ENCODE assay signal across 1 cellular context in genomic region chr6:2952557-2953095, GRCh38.
TF ChIP-seq lines count a peak whose summit lies in the region.

No MANE protein-coding gene starts in this region.

TF ChIP-seq in HepG2, 621 proteins besides CTCF, POLR2A, EP300 and RAD21 (continued from another document and continues in another):
- TF ChIP-seq ZBTB33 (CRISPR knock-in tag; IDR thresholded peaks at IDR 0.05) (peak; percentile 79), ZNF275 (CRISPR knock-in tag; IDR thresholded peaks at IDR 0.05; ENCODE audit: borderline replicate concordance) (no peak), FOXC1 (CRISPR knock-in tag; IDR thresholded peaks at IDR 0.05; ENCODE audit: borderline replicate concordance) (peak; percentile 93), IKZF5 (CRISPR knock-in tag; IDR thresholded peaks at IDR 0.05) (peak; percentile 70), ATAD3A (CRISPR knock-in tag; IDR thresholded peaks at IDR 0.05) (no peak), ELF3 (CRISPR knock-in tag; IDR thresholded peaks at IDR 0.05) (peak; percentile 37; the same call in 1 of the 2 replicates), TGIF2 (CRISPR knock-in tag; IDR thresholded peaks at IDR 0.05) (no peak; the same call in none of the 2 replicates), PPARG (CRISPR knock-in tag; conservative IDR thresholded peaks at IDR 0.05) (no peak), HOXA5 (CRISPR knock-in tag; IDR thresholded peaks at IDR 0.05) (peak; percentile 65; the same call in 1 of the 2 replicates), ZNF577 (CRISPR knock-in tag; IDR thresholded peaks at IDR 0.05; ENCODE audit: borderline replicate concordance, low read depth) (no peak), ZNF101 (CRISPR knock-in tag; IDR thresholded peaks at IDR 0.05; ENCODE audit: borderline replicate concordance, low read depth) (0 out of 2 replicates have a peak, but pooled peaks have one; percentile 33), FOXO4 (CRISPR knock-in tag; conservative IDR thresholded peaks at IDR 0.05) (no peak), ATM (IDR thresholded peaks at IDR 0.05; ENCODE audit: borderline replicate concordance) (no peak), SP5 (CRISPR knock-in tag; IDR thresholded peaks at IDR 0.05; ENCODE audit: borderline replicate concordance, low read depth) (peak; percentile 12; the same call in 1 of the 2 replicates), ZNF430 (CRISPR knock-in tag; IDR thresholded peaks at IDR 0.05) (no peak), SNAPC5 (CRISPR knock-in tag; IDR thresholded peaks at IDR 0.05; ENCODE audit: borderline replicate concordance) (no peak), ZNF597 (CRISPR knock-in tag; IDR thresholded peaks at IDR 0.05) (no peak), ZNF724P (CRISPR knock-in tag; IDR thresholded peaks at IDR 0.05; ENCODE audit: borderline replicate concordance) (no peak), BORCS8-MEF2B (CRISPR knock-in tag; IDR thresholded peaks at IDR 0.05) (peak; percentile 86), GZF1 (CRISPR knock-in tag; IDR thresholded peaks at IDR 0.05) (no peak), MEIS1 (CRISPR knock-in tag; IDR thresholded peaks at IDR 0.05; ENCODE audit: borderline replicate concordance) (peak; percentile 92), ATF6 (CRISPR knock-in tag; conservative IDR thresholded peaks at IDR 0.05) (no peak), HMGXB3 (CRISPR knock-in tag; IDR thresholded peaks at IDR 0.05; ENCODE audit: borderline replicate concordance) (0 out of 2 replicates have a peak, but pooled peaks have one; percentile 57), PHF5A (CRISPR knock-in tag; IDR thresholded peaks at IDR 0.05; ENCODE audit: low read depth, unreplicated experiment) (peak; percentile 77), ZHX2 (IDR thresholded peaks at IDR 0.05; ENCODE audit: low read depth) (0 out of 2 replicates have a peak, but pooled peaks have one; percentile 38), ZHX2 (CRISPR knock-in tag; IDR thresholded peaks at IDR 0.05; ENCODE audit: borderline replicate concordance) (no peak), GMEB1 (CRISPR knock-in tag; IDR thresholded peaks at IDR 0.05; ENCODE audit: borderline replicate concordance) (peak; percentile 41; the same call in 1 of the 2 replicates), THRA (CRISPR knock-in tag; IDR thresholded peaks at IDR 0.05; ENCODE audit: borderline replicate concordance) (peak; percentile 72)
